In the genomic region with DNA sequence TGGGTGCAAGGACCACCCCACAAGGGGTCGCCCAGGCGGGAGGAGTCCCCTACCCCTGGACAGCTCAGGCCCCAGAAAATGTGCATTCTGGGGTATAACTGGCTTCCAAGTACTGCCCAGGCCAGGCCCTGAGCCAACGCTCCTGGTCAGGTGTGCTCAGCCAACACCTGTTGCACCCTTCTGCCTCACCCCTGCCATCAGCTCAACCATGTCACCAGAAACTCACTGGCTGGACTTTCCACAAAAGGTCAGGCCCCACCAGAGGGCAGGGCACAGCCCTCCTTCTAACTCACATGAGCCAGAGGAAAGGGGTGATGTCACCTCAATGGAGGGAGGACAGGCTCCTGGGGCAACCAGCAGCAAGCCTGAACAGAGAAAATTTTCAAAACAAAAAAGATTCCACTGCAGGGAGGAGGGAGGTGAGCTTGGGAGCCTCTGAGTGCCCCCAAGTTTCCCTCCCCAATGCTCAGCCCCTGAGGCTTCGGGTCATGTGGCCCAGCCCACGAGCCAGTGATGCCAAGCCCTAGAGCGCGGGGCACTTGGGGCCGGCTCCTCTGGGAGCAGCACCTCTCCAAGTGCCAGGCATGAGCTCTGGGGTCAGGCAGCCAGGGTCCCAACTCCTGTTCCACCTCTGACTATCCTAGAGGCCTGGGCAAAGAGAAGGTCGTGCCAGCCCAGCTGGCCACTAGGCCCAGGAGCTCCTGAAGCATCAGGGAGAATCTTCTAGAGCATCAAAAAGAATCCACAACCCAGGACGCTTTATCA, we compare ENCODE assay signal across 28 cellular contexts. TPM values are rescaled to one million over a fixed set of nuclear protein-coding genes. Genes with fewer than 3 reads are reported as not detected.
DNase-seq lines count a peak whose midpoint lies in the region; TF ChIP-seq lines count a peak whose summit lies in the region.
"Had no signal": no experiment of that assay in that cellular context is flagged by ENCODE, and none has a peak within 500 bp of the region (broad histone marks: within the 10 kb centered on the region; RNA-seq: fewer than 3 reads in every experiment).

No MANE protein-coding gene starts in this region.

- no peak overlapping the region for H3K9ac ChIP-seq in H9 (ENCODE audit: extremely low read depth, insufficient read length, low read length)

- H3K4me1 Mint-ChIP-seq in H9 (peaks cover 8 to 9% of the 10 kb centered on the region in 2 experiments), progenitor cell of endocrine pancreas (ENCODE audit: low read depth) (no peaks in the 10 kb centered on the region)
- H3K4me1 Mint-ChIP-seq: nephron progenitor cell, T-helper 17 cell had no signal

- no peak for TF ChIP-seq CTCF in H9 (conservative IDR thresholded peaks at IDR 0.05)
- TF ChIP-seq CTCF in progenitor cell of endocrine pancreas (IDR thresholded peaks at IDR 0.05; ENCODE audit: unreplicated experiment): no peak

- no peaks in the 10 kb centered on the region; a peak in 1 of 5 replicates for H3K9me3 Mint-ChIP-seq in H9
- H3K9me3 Mint-ChIP-seq in progenitor cell of endocrine pancreas (ENCODE audit: low read depth): no peaks in the 10 kb centered on the region
- H3K9me3 Mint-ChIP-seq: effector memory CD8-positive, alpha-beta T cell; HFFc6; nephron progenitor cell had no signal

- H2BK15ac ChIP-seq in H9 (ENCODE audit: low read depth, low read length): no peak overlapping the region

- no peaks in the 10 kb centered on the region for H3K79me1 ChIP-seq in H9 (ENCODE audit: insufficient read depth, low read depth, low read length, poor library complexity, severe bottlenecking)

- DNase-seq in NCI-H2196 treated with DMSO at 0.1 percent for 48 hours (lab: John Stamatoyannopoulos, UW; ENCODE audit: unreplicated experiment) (peak; percentile 1), NCI-H2196 (lab: John Stamatoyannopoulos, UW; ENCODE audit: unreplicated experiment) (no peak), H9 (peak; percentile 28), iPS-NIHi7 (ENCODE audit: extremely low spot score) (peak; percentile 19), progenitor cell of endocrine pancreas (ENCODE audit: low spot score, unreplicated experiment) (no peak), SJCRH30 (no peak), NCI-H146 treated with DMSO at 0.1 percent for 48 hours (lab: John Stamatoyannopoulos, UW; ENCODE audit: unreplicated experiment) (no peak), DMS79 treated with DMSO at 0.1 percent for 48 hours (lab: John Stamatoyannopoulos, UW) (no peak)
- DNase-seq: activated CD4-positive, alpha-beta T cell treated with anti-CD3 and anti-CD28 coated beads for 36 hours; activated CD8-positive, alpha-beta memory T cell treated with anti-CD3 and anti-CD28 coated beads for 24 hours; activated naive CD4-positive, alpha-beta T cell; activated T-cell treated with anti-CD3 and anti-CD28 coated beads, Interleukin-2, amount 50 U/mL, for 1 hour; DND-41; effector memory CD8-positive, alpha-beta T cell; HFFc6; mucosa of descending colon; NCI-H1436 treated with DMSO at 0.1 percent for 48 hours; NCI-H524 treated with DMSO at 0.1 percent for 48 hours; nephron progenitor cell; sigmoid colon; stimulated activated CD4-positive, alpha-beta T cell treated with anti-CD3 and anti-CD28 coated beads, Interleukin-15, amount 100 ng/mL, for 24 hours; T-helper 17 cell; trophoblast cell had no signal

- H3K27me3 ChIP-seq in H9 (ENCODE audit: insufficient read depth, low read length): no peaks in the 10 kb centered on the region
- no peaks in the 10 kb centered on the region for H3K27me3 ChIP-seq in SJCRH30

- H3K36me3 ChIP-seq in SJCRH30: no peaks in the 10 kb centered on the region
- H3K36me3 ChIP-seq: esophagus muscularis mucosa, sigmoid colon had no signal

- no CpG with 5 or more reads among the region's 10 CpGs for WGBS in H9 (ENCODE audit: extremely low coverage, insufficient read length, low lambda C conversion rate)

- H3K27me3 Mint-ChIP-seq in H9 (ENCODE audit: low read depth) (peaks cover 18% of the 10 kb centered on the region), progenitor cell of endocrine pancreas (peaks cover 19% of the 10 kb centered on the region)

- H4K8ac ChIP-seq in H9 (replicated peaks; ENCODE audit: insufficient read length, low read depth, low read length): no peak overlapping the region

- H2BK12ac ChIP-seq in H9 (ENCODE audit: insufficient read length, low read depth, low read length): no peak overlapping the region

- H3T11ph ChIP-seq in H9 (ENCODE audit: low read length): no peak overlapping the region

- H2AFZ ChIP-seq in H9 (ENCODE audit: low read length): no peak overlapping the region

- H3K4me3 ChIP-seq in SJCRH30: no peak overlapping the region
- H3K4me3 ChIP-seq: esophagus muscularis mucosa, GM12878, K562, mucosa of descending colon, sigmoid colon had no signal

- H3K4me2 ChIP-seq in H9 (ENCODE audit: insufficient read depth, insufficient read length, low read length): no peak overlapping the region

- H2BK20ac ChIP-seq in H9 (ENCODE audit: low read depth, low read length, poor library complexity, severe bottlenecking): no peak overlapping the region

- no peak overlapping the region for H3K23ac ChIP-seq in H9 (ENCODE audit: insufficient read length, low read depth, low read length)

- no peak overlapping the region for H4K91ac ChIP-seq in H9 (ENCODE audit: insufficient read length, low read depth, low read length)

- no peak overlapping the region for H4K5ac ChIP-seq in H9 (ENCODE audit: insufficient read length, low read depth, low read length)

- H3K14ac ChIP-seq in H9 (ENCODE audit: insufficient read depth, low read length): no peak overlapping the region

- H3K4me3 Mint-ChIP-seq in H9 (no peak overlapping the region; a peak in 1 of 5 replicates), progenitor cell of endocrine pancreas (ENCODE audit: low read depth) (peak overlapping the region; percentile 14)
- H3K4me3 Mint-ChIP-seq: activated CD4-positive, alpha-beta T cell treated with anti-CD3 and anti-CD28 coated beads for 36 hours; HFFc6; nephron progenitor cell had no signal

- H3K9me3 ChIP-seq in H9 (ENCODE audit: control insufficient read depth, low read depth, low read length): no peaks in the 10 kb centered on the region
- H3K9me3 ChIP-seq in SJCRH30 (replicated peaks): no peaks in the 10 kb centered on the region
- H3K9me3 ChIP-seq: esophagus muscularis mucosa, mucosa of descending colon, sigmoid colon had no signal

- no peaks in the 10 kb centered on the region for H4K20me1 ChIP-seq in H9 (ENCODE audit: control insufficient read depth, insufficient read depth, insufficient read length)

- peaks cover 8% of the 10 kb centered on the region for H3K23me2 ChIP-seq in H9 (ENCODE audit: insufficient read length, low read depth, low read length, poor library complexity, severe bottlenecking)

- H3K79me2 ChIP-seq in H9 (ENCODE audit: insufficient read depth, low read length): no peaks in the 10 kb centered on the region

- H3K56ac ChIP-seq in H9 (ENCODE audit: insufficient read length, low read depth, low read length): no peak overlapping the region

- peaks cover 2 to 4% (median 2%) of the 10 kb centered on the region in 3 experiments; a peak in 3 of 7 replicates for H3K36me3 Mint-ChIP-seq in H9 (ENCODE audit: insufficient read depth in 1 of 3, low read depth in 3 of 3)
- H3K36me3 Mint-ChIP-seq in progenitor cell of endocrine pancreas (ENCODE audit: insufficient read depth): no peaks in the 10 kb centered on the region

- H3K27ac Mint-ChIP-seq in H9 (peak overlapping the region in 1 of 3 experiments; percentile 76; a peak in 2 of 7 replicates), progenitor cell of endocrine pancreas (no peak overlapping the region)
- H3K27ac Mint-ChIP-seq: activated CD4-positive, alpha-beta T cell treated with anti-CD3 and anti-CD28 coated beads for 36 hours; B cell; effector memory CD8-positive, alpha-beta T cell; HFFc6; nephron progenitor cell; T-helper 17 cell had no signal

- H3K4ac ChIP-seq in H9 (ENCODE audit: low read depth, low read length): no peak overlapping the region

- H2BK120ac ChIP-seq in H9 (ENCODE audit: low read depth, low read length, poor library complexity, severe bottlenecking): no peak overlapping the region

- H2BK5ac ChIP-seq in H9 (ENCODE audit: insufficient read length, low read length): no peak overlapping the region

- H3K18ac ChIP-seq in H9 (ENCODE audit: insufficient read length, low read depth, low read length): no peak overlapping the region

- no peak overlapping the region for H3K27ac ChIP-seq in H9 (ENCODE audit: insufficient read length, low read depth, low read length)
- no peak overlapping the region for H3K27ac ChIP-seq in SJCRH30
- H3K27ac ChIP-seq: esophagus muscularis mucosa, sigmoid colon had no signal

- H3K4me1 ChIP-seq in H9 (ENCODE audit: insufficient read depth, low read length) (no peaks in the 10 kb centered on the region), SJCRH30 (no peaks in the 10 kb centered on the region)

- no peak overlapping the region for H2AK5ac ChIP-seq in H9 (ENCODE audit: insufficient read length, low read length)

RNA-seq across cellular contexts. Expression of a gene that starts 2.2 kb away (rescaled TPM):
- total RNA-seq in H9 (2021) (21.9 and 22.6 TPM in 2 replicates), progenitor cell of endocrine pancreas (9.1 and 11.7 TPM in 2 replicates)
- total RNA-seq in SJCRH30 (2014; rRNA removed; shearing (Covaris generic)): 2.4 and 2.8 TPM in 2 replicates
- total RNA-seq: B cell, RPMI7951, T-helper 17 cell had no signal

Comparison
In these comparisons a context has a peak if more than half of its experiments do, and no peak if none do; other contexts are left out.
1. DNase-seq: peak in NCI-H2196 treated with DMSO at 0.1 percent for 48 hours (single experiment), H9 (single experiment) and iPS-NIHi7 (single experiment); none in NCI-H2196 (single experiment), progenitor cell of endocrine pancreas (single experiment), SJCRH30 (0 of 2), NCI-H146 treated with DMSO at 0.1 percent for 48 hours (single experiment) and DMS79 treated with DMSO at 0.1 percent for 48 hours (single experiment).